Comparison of ENCODE assay signal across 11 cellular contexts in the genomic region with DNA sequence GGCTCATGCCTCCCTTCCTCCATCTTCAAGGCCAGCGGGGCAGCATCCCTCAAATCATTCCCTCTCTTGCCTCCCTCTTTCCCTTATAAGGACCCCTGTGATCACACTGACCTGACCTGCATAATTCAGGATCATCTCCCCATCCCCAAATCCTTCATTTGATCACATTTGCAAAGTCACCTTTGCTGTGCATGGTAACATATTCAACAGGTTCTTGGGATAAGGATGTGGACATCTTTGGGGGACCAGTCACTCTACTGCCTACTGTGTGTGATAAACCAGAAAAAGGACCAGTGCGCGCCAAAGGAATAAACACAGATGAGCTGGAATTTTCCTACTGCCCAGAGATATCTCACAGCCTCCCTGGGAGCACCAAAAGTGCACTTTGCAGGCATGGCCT. TPM values are rescaled to one million over a fixed set of nuclear protein-coding genes. Genes with fewer than 3 reads are reported as not detected.
DNase-seq lines count a peak whose midpoint lies in the region; ATAC-seq and TF ChIP-seq lines count a peak whose summit lies in the region.
"Had no signal": no experiment of that assay in that cellular context is flagged by ENCODE, and none has a peak within 500 bp of the region (broad histone marks: within the 10 kb centered on the region; RNA-seq: fewer than 3 reads in every experiment).

No MANE protein-coding gene starts in this region.

- H4K5ac ChIP-seq in mesendoderm (ENCODE audit: low read length): no peak overlapping the region

- H3K27ac ChIP-seq in fibroblast of lung (ENCODE audit: insufficient read depth, low read length) (peak overlapping the region; percentile 66), parathyroid adenoma (peak overlapping the region; percentile 97), mesendoderm (ENCODE audit: low read depth, low read length) (no peak overlapping the region)

- H3K4me3 Mint-ChIP-seq in Calu3 (ENCODE audit: low read depth, unreplicated experiment): peak overlapping the region; percentile 36
- peak overlapping the region; percentile 41 for H3K4me3 Mint-ChIP-seq in T-helper 17 cell
- H3K4me3 Mint-ChIP-seq: natural killer cell had no signal

- no peaks in the 10 kb centered on the region for H3K27me3 ChIP-seq in fibroblast of lung (ENCODE audit: control insufficient read depth, insufficient read depth, low read length)
- H3K27me3 ChIP-seq in parathyroid adenoma (ENCODE audit: control insufficient read depth, insufficient read depth, low read length): no peaks in the 10 kb centered on the region
- no peaks in the 10 kb centered on the region for H3K27me3 ChIP-seq in mesendoderm (ENCODE audit: insufficient read depth, low read length, poor library complexity)

- H2AFZ ChIP-seq in fibroblast of lung (ENCODE audit: low read length) (no peak overlapping the region), parathyroid adenoma (no peak overlapping the region)

- peaks cover 7% of the 10 kb centered on the region for H3K79me2 ChIP-seq in fibroblast of lung (ENCODE audit: control insufficient read depth, insufficient read depth, low read length)
- H3K79me2 ChIP-seq in parathyroid adenoma: peaks cover 19% of the 10 kb centered on the region
- no peaks in the 10 kb centered on the region for H3K79me2 ChIP-seq in mesendoderm (ENCODE audit: control insufficient read depth, insufficient read depth, low read length)

- ATAC-seq in T-helper 17 cell (no peak), HG03460 (IDR thresholded peaks at IDR 0.05; ENCODE audit: unreplicated experiment) (no peak)
- ATAC-seq: natural killer cell had no signal

- BruUV-seq in Calu3 (replicated peaks; lab: Mats Ljungman, UMichigan): no TSS peak

- CTCF ChIA-PET in Calu3 (lab: Charles Lee): interaction anchor here (0.7 to 1.6 kb wide), 8 partner anchors 18 to 98 kb away, joined by 3 to 19 read pairs (median 4); no protein-coding TSS in a partner anchor

- no CpG with 5 or more reads among the region's 3 CpGs for WGBS in mesendoderm (ENCODE audit: extremely low coverage, insufficient coverage, low lambda C conversion rate)

- H2AK5ac ChIP-seq in mesendoderm (ENCODE audit: low read length): no peak overlapping the region

- H3K9me3 ChIP-seq in T-helper 17 cell (ENCODE audit: control insufficient read depth, low read length, poor library complexity, severe bottlenecking) (no peaks in the 10 kb centered on the region), fibroblast of lung (ENCODE audit: control insufficient read depth, insufficient read depth, low read depth, low read length) (no peaks in the 10 kb centered on the region), parathyroid adenoma (ENCODE audit: control insufficient read depth, low read length) (no peaks in the 10 kb centered on the region)

- no peak for DNase-seq in Calu3
- DNase-seq in T-helper 17 cell: no peak
- no peak for DNase-seq in fibroblast of lung (ENCODE audit: low read depth in 2 of 2)
- DNase-seq in OCI-M2 (lab: John Stamatoyannopoulos, UW; ENCODE audit: unreplicated experiment): no peak
- no peak for DNase-seq in A172 (ENCODE audit: low spot score)
- no peak for DNase-seq in mesendoderm
- DNase-seq: natural killer cell had no signal

- H3K9ac ChIP-seq in fibroblast of lung (ENCODE audit: insufficient read depth, low read length): no peak overlapping the region
- H3K9ac ChIP-seq in parathyroid adenoma: no peak overlapping the region
- no peak overlapping the region for H3K9ac ChIP-seq in mesendoderm (ENCODE audit: low read length)

- H3K36me3 Mint-ChIP-seq in Calu3 (ENCODE audit: insufficient read depth, unreplicated experiment) (peaks cover 22% of the 10 kb centered on the region), T-helper 17 cell (ENCODE audit: low read depth) (no peaks in the 10 kb centered on the region)
- H3K36me3 Mint-ChIP-seq: natural killer cell had no signal

- no peaks in the 10 kb centered on the region for H3K36me3 ChIP-seq in fibroblast of lung (ENCODE audit: control insufficient read depth, insufficient read depth, low read length)
- H3K36me3 ChIP-seq in parathyroid adenoma (ENCODE audit: control insufficient read depth, insufficient read depth, low read length): no peaks in the 10 kb centered on the region
- H3K36me3 ChIP-seq in mesendoderm (ENCODE audit: control insufficient read depth, insufficient read depth, low read length): no peaks in the 10 kb centered on the region

- H3K4me3 ChIP-seq in fibroblast of lung (replicated peaks in 1 of 4; ENCODE audit: control extremely low read depth in 1 of 4, insufficient read depth in 1 of 4, low read depth in 3 of 4, low read length in 4 of 4) (no peak overlapping the region), parathyroid adenoma (ENCODE audit: low read depth, low read length) (peak overlapping the region; percentile 8), mesendoderm (ENCODE audit: low read length) (no peak overlapping the region)

- H2BK15ac ChIP-seq in mesendoderm (replicated peaks; ENCODE audit: low read depth): no peak overlapping the region

- H3K56ac ChIP-seq in mesendoderm (ENCODE audit: low read length): no peak overlapping the region

- no peak overlapping the region for H2BK120ac ChIP-seq in mesendoderm (ENCODE audit: low read depth, low read length)

- H3K4me1 Mint-ChIP-seq in Calu3 (ENCODE audit: low read depth, unreplicated experiment) (peaks cover 40% of the 10 kb centered on the region), T-helper 17 cell (peaks cover 13% of the 10 kb centered on the region)

- H3K27me3 Mint-ChIP-seq in Calu3 (ENCODE audit: unreplicated experiment) (no peaks in the 10 kb centered on the region), T-helper 17 cell (no peaks in the 10 kb centered on the region)

- no peaks in the 10 kb centered on the region for H3K9me3 Mint-ChIP-seq in Calu3 (ENCODE audit: low read depth, unreplicated experiment)
- H3K9me3 Mint-ChIP-seq: natural killer cell had no signal

- H3K23ac ChIP-seq in mesendoderm (ENCODE audit: low read length): no peak overlapping the region

- H2BK5ac ChIP-seq in mesendoderm (ENCODE audit: low read length): no peak overlapping the region

- no peak for TF ChIP-seq CTCF in Calu3 (IDR thresholded peaks at IDR 0.05; ENCODE audit: unreplicated experiment)
- TF ChIP-seq CTCF in fibroblast of lung (conservative IDR thresholded peaks at IDR 0.05 in 1 of 2, IDR thresholded peaks at IDR 0.05 in 1 of 2; ENCODE audit: low read depth in 1 of 2, low read length in 2 of 2): no peak
- no peak for TF ChIP-seq CTCF in parathyroid adenoma (IDR thresholded peaks at IDR 0.05)

- H3K27ac Mint-ChIP-seq in Calu3 (ENCODE audit: unreplicated experiment) (peak overlapping the region; percentile 77), T-helper 17 cell (peak overlapping the region; percentile 65)

- peaks cover 15% of the 10 kb centered on the region for H3K4me1 ChIP-seq in fibroblast of lung (ENCODE audit: control insufficient read depth, extremely low read depth, insufficient read depth, low read length)
- H3K4me1 ChIP-seq in parathyroid adenoma: peaks cover 42% of the 10 kb centered on the region
- H3K4me1 ChIP-seq in mesendoderm (ENCODE audit: control insufficient read depth, low read depth, low read length): no peaks in the 10 kb centered on the region

- peak overlapping the region; percentile 42 for H3K4me2 ChIP-seq in fibroblast of lung (ENCODE audit: extremely low read depth, insufficient read depth, low read length)
- H3K4me2 ChIP-seq in parathyroid adenoma (ENCODE audit: low read length): peak overlapping the region; percentile 43
- H3K4me2 ChIP-seq in mesendoderm (ENCODE audit: low read length): no peak overlapping the region

- intact Hi-C loops in Calu3 (cut with micrococcal nuclease; ENCODE audit: unreplicated experiment): no loop called here

- H4K8ac ChIP-seq in mesendoderm (ENCODE audit: low read depth, low read length): no peak overlapping the region

- H4K20me1 ChIP-seq in fibroblast of lung (ENCODE audit: control insufficient read depth, extremely low read depth, insufficient read depth, low read length): no peaks in the 10 kb centered on the region

- H3K4ac ChIP-seq in mesendoderm (ENCODE audit: low read depth, low read length): no peak overlapping the region

- no peak overlapping the region for H3K18ac ChIP-seq in mesendoderm (ENCODE audit: low read length)

- peaks cover 1% of the 10 kb centered on the region for H3K79me1 ChIP-seq in mesendoderm (ENCODE audit: low read length)

RNA-seq across cellular contexts. Expression of a gene that starts 7.9 kb away (rescaled TPM):
- total RNA-seq in Calu3 (2022) (14.2 and 17.1 TPM in 2 replicates), T-helper 17 cell (1 to 10 TPM; 8.3 to 9.4 TPM), fibroblast of lung (3.1 and 3.8 TPM in 2 replicates)
- 8.3 and 11.3 TPM in 2 replicates for polyA plus RNA-seq in fibroblast of lung
- 6.9 and 8.6 TPM in 2 replicates for polyA plus RNA-seq in fibroblast of lung (2012)
- polyA minus RNA-seq in fibroblast of lung (ENCODE audit: low replicate concordance): 13.6 and 30.8 TPM in 2 replicates
- 4.0 and 8.6 TPM in 2 replicates for total RNA-seq in A172 (2014; rRNA removed; shearing (Covaris generic))
- polyA plus RNA-seq in mesendoderm (2013, experiment 1 of 2): 7.5 TPM
- polyA plus RNA-seq in mesendoderm (2013, experiment 2 of 2): 7.5 TPM

RNA-seq across cellular contexts. Expression of a gene that starts 25.3 kb away (rescaled TPM):
- total RNA-seq in Calu3 (2022) (not detected in 2 replicates), T-helper 17 cell (not detected), fibroblast of lung (under 0.01 TPM in 1 of 2 replicates, not detected in the other)
- polyA plus RNA-seq in fibroblast of lung: 0.47 and 0.58 TPM in 2 replicates
- polyA plus RNA-seq in fibroblast of lung (2012): 0.39 and 0.56 TPM in 2 replicates
- 0.78 TPM in 1 of 2 replicates, not detected in the other for polyA minus RNA-seq in fibroblast of lung (ENCODE audit: low replicate concordance)
- not detected in 2 replicates for total RNA-seq in A172 (2014; rRNA removed; shearing (Covaris generic))
- 0.14 TPM for polyA plus RNA-seq in mesendoderm (2013, experiment 1 of 2)
- 0.10 TPM for polyA plus RNA-seq in mesendoderm (2013, experiment 2 of 2)
- total RNA-seq: Daoy, epithelial cell of proximal tubule had no signal
